Comparison of ENCODE assay signal across 24 cellular contexts in genomic region chr1:96367791-96368190, GRCh38.
"Had no signal": no experiment of that assay in that cellular context is flagged by ENCODE, and none has a peak within 500 bp of the region (broad histone marks: within the 10 kb centered on the region; RNA-seq: fewer than 3 reads in every experiment).

No MANE protein-coding gene starts in this region.

- FAIRE-seq: endometrium, frontal cortex had no signal

- H3K36me3 ChIP-seq: esophagus muscularis mucosa, heart right ventricle, left lung, lower lobe of right lung, ovary, right atrium auricular region, sigmoid colon, stomach, thoracic aorta had no signal

- H3K27me3 ChIP-seq: esophagus muscularis mucosa, heart right ventricle, left lung, ovary, right atrium auricular region, sigmoid colon, stomach had no signal

- ATAC-seq: heart right ventricle, left lung, lower lobe of right lung, natural killer cell had no signal

- H3K4me1 ChIP-seq: lower lobe of right lung, right atrium auricular region, stomach had no signal

- DNase-seq: cortex of kidney; dorsolateral prefrontal cortex; effector memory CD4-positive, alpha-beta T cell; heart right ventricle; hypothalamus; islet precursor cell; left lung; lower lobe of right lung; natural killer cell; ovary; sigmoid colon; stimulated activated CD4-positive, alpha-beta T cell treated with anti-CD3 and anti-CD28 coated beads, Interleukin-2, amount 100 ng/mL, for 24 hours; stimulated activated CD4-positive, alpha-beta T cell treated with anti-CD3 and anti-CD28 coated beads, Interleukin-4, amount 100 ng/mL, for 4 hours; stimulated activated naive CD4-positive, alpha-beta T cell; stomach; substantia nigra; trophoblast cell had no signal

- H3K4me3 ChIP-seq: dorsolateral prefrontal cortex, esophagus muscularis mucosa, heart right ventricle, left lung, lower lobe of right lung, ovary, right atrium auricular region, sigmoid colon, skin epidermis, stomach, thoracic aorta had no signal

- H3K27ac ChIP-seq: dorsolateral prefrontal cortex, epithelial cell of prostate, esophagus muscularis mucosa, heart right ventricle, left lung, lower lobe of right lung, ovary, right atrium auricular region, sigmoid colon, skin epidermis, stomach, thoracic aorta had no signal
